In genomic region chr1:168079761-168080160, GRCh38 we compare ENCODE assay signal across 14 cellular contexts. TPM values are rescaled to one million over a fixed set of nuclear protein-coding genes. Genes with fewer than 3 reads are reported as not detected.
DNase-seq lines count a peak whose midpoint lies in the region; ATAC-seq, FAIRE-seq and TF ChIP-seq lines count a peak whose summit lies in the region.
"Had no signal": no experiment of that assay in that cellular context is flagged by ENCODE, and none has a peak within 500 bp of the region (broad histone marks: within the 10 kb centered on the region; RNA-seq: fewer than 3 reads in every experiment).

No MANE protein-coding gene starts in this region.

- TF ChIP-seq CTCF in ascending aorta (IDR thresholded peaks at IDR 0.05) (no peak), keratinocyte (optimal IDR thresholded peaks at IDR 0.05 in 1 of 3, IDR thresholded peaks at IDR 0.05 in 1 of 3, conservative IDR thresholded peaks at IDR 0.05 in 1 of 3; ENCODE audit: extremely low read depth in 1 of 3, insufficient read depth in 2 of 3, low read length in 3 of 3) (no peak), GM10266 (IDR thresholded peaks at IDR 0.05; ENCODE audit: control insufficient read depth, insufficient read depth, low read depth, missing control alignments) (no peak)

- H3K4me1 ChIP-seq in ascending aorta (peaks cover 0 to 16% of the 10 kb centered on the region in 2 donors), keratinocyte (ENCODE audit: control insufficient read depth, extremely low read depth, insufficient read depth, low read length) (peaks cover 30% of the 10 kb centered on the region)

- peak overlapping the region; percentile 44 to 75 for H3K27ac ChIP-seq in ascending aorta
- H3K27ac ChIP-seq in keratinocyte (ENCODE audit: control insufficient read depth, insufficient read depth, low read length): peak overlapping the region; percentile 10
- H3K27ac ChIP-seq: pancreas had no signal

- peak; percentile 23 for FAIRE-seq in keratinocyte (lab: Jason Lieb, UNC)
- FAIRE-seq: GM12892, pancreas had no signal

- H3K36me3 ChIP-seq in ascending aorta: peaks cover 13 to 31% of the 10 kb centered on the region in 2 donors
- peaks cover 8 to 12% of the 10 kb centered on the region in 2 experiments for H3K36me3 ChIP-seq in keratinocyte (ENCODE audit: control insufficient read depth in 2 of 2, extremely low read depth in 1 of 2, insufficient read depth in 2 of 2, low read length in 2 of 2)

- peaks cover 4% of the 10 kb centered on the region for H3K9me1 ChIP-seq in keratinocyte (ENCODE audit: control insufficient read depth, extremely low read depth, insufficient read depth, low read length)

- dilution Hi-C loops in keratinocyte (cut with MboI; ENCODE audit: extremely low pct_ligation_motif_present, low sequenced_read_pairs): no loop called here

- H3K4me3 ChIP-seq in ascending aorta: no peak overlapping the region
- no peak overlapping the region for H3K4me3 ChIP-seq in keratinocyte (ENCODE audit: control insufficient read depth in 2 of 3, extremely low read depth in 1 of 3, insufficient read depth in 2 of 3, low read depth in 1 of 3, low read length in 3 of 3)
- H3K4me3 ChIP-seq: pancreas had no signal

- no peak overlapping the region for H3K4me2 ChIP-seq in keratinocyte (ENCODE audit: control insufficient read depth, extremely low read depth, insufficient read depth, low read depth, low read length)

- DNase-seq in A172 (ENCODE audit: low spot score) (peak; percentile 68), HCEC 1CT (peak; percentile 44), ascending aorta (ENCODE audit: low spot score in 2 of 2) (no peak), keratinocyte (ENCODE audit: low read depth, low spot score) (no peak), KG1 (lab: John Stamatoyannopoulos, UW) (no peak), GM10266 (ENCODE audit: extremely low spot score) (no peak), AML-193 (lab: John Stamatoyannopoulos, UW) (no peak)
- DNase-seq: activated CD4-positive, alpha-beta memory T cell treated with anti-CD3 and anti-CD28 coated beads, Interleukin-2, amount 10 ng/mL, durations not matched to agents 7 days and 5 days; DMS53; midbrain; pancreas had no signal

- H4K20me1 ChIP-seq in keratinocyte (ENCODE audit: control insufficient read depth, extremely low read depth, insufficient read depth, low read length): no peaks in the 10 kb centered on the region

- no peaks in the 10 kb centered on the region for H3K27me3 ChIP-seq in ascending aorta
- H3K27me3 ChIP-seq in keratinocyte (ENCODE audit: control insufficient read depth, extremely low read depth, insufficient read depth, low read length): no peaks in the 10 kb centered on the region
- H3K27me3 ChIP-seq: pancreas had no signal

- intact Hi-C loops in ascending aorta (cut with DNase I): loop anchor here (5.0 to 10.0 kb wide), 2 partner anchors 145 to 357 kb away; partner anchors contain the start of genes DCAF6, MPC2 and MPZL1

- no peak for ATAC-seq in HG03457 (IDR thresholded peaks at IDR 0.05; ENCODE audit: unreplicated experiment)
- ATAC-seq: pancreas had no signal

- H2AFZ ChIP-seq in keratinocyte (ENCODE audit: control insufficient read depth, low read length): no peak overlapping the region

- no peaks in the 10 kb centered on the region for H3K79me2 ChIP-seq in keratinocyte (ENCODE audit: control insufficient read depth, insufficient read depth, low read length)

- H3K9me3 ChIP-seq in ascending aorta: no peaks in the 10 kb centered on the region
- no peaks in the 10 kb centered on the region for H3K9me3 ChIP-seq in keratinocyte (ENCODE audit: control insufficient read depth, low read depth, low read length)
- H3K9me3 ChIP-seq: pancreas had no signal

- H3K9ac ChIP-seq in keratinocyte (ENCODE audit: control insufficient read depth, extremely low read depth, insufficient read depth, low read length): no peak overlapping the region

RNA-seq across cellular contexts. Expression of gene GPR161, which starts 57.0 kb away (rescaled TPM):
- 26.0 and 26.1 TPM in 2 replicates for total RNA-seq in A172 (2014; rRNA removed; shearing (Covaris generic))
- 16.3 TPM for total RNA-seq in ascending aorta
- 7.8 to 11.6 TPM (median 9.1 TPM) in 3 replicates for polyA plus RNA-seq in keratinocyte
- 1.8 TPM for polyA plus RNA-seq in keratinocyte (2011; ENCODE audit: low read depth)
- polyA plus RNA-seq in keratinocyte (2011; cell fraction: cytosol; rRNA removed): 7.9 and 9.2 TPM in 2 replicates
- polyA plus RNA-seq in keratinocyte (2011; cell fraction: nucleus; rRNA removed): 15.0 and 18.0 TPM in 2 replicates
- 2.7 and 10.2 TPM in 2 replicates for polyA plus RNA-seq in keratinocyte (2012; ENCODE audit: low replicate concordance)
- polyA minus RNA-seq in keratinocyte: 25.9 to 76.1 TPM (median 26.9 TPM) in 3 replicates
- 15.5 TPM for polyA minus RNA-seq in keratinocyte (2011; cell fraction: cytosol; rRNA and poly(A)+ RNA removed)
- 10.8 and 21.3 TPM in 2 replicates for polyA minus RNA-seq in keratinocyte (2011; cell fraction: nucleus; rRNA and poly(A)+ RNA removed)
- polyA plus RNA-seq: IgD-negative memory B cell had no signal

Comparison
In these comparisons a context has a peak if more than half of its experiments do, and no peak if none do; other contexts are left out.
1. DNase-seq: peak in A172 (single experiment) and HCEC 1CT (single experiment); none in ascending aorta (0 of 2), keratinocyte (single experiment), KG1 (single experiment), GM10266 (single experiment) and AML-193 (0 of 2).